In the genomic region with DNA sequence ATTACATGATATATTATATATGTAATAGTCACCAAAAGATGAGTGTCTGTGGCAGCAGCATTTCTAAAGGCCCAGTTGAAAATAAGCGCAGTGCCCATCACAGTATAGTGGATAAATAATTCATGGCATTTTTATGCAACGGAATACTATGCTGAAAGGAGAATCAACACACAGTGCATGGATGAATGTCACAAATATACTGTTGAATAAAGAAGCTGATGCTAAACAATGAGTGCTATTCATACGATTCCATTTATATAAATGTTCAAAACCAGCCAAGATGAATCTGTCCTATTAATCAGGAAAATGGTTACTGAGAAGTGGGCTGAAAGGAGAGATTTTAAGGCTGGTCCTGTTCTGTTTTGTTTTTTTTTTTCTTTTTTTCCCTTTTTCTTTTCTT, we compare ENCODE assay signal across 34 cellular contexts.
"Had no signal": no experiment of that assay in that cellular context is flagged by ENCODE, and none has a peak within 500 bp of the region (broad histone marks: within the 10 kb centered on the region; RNA-seq: fewer than 3 reads in every experiment).

No MANE protein-coding gene starts in this region.

- H3K4me3 ChIP-seq: MG63 had no signal

- DNase-seq: Karpas-422, Kasumi-1, MG63, MM.1S, MV-4-11, NCI-H1048, NCI-H1092, NCI-H1092 treated with DMSO at 0.1 percent for 48 hours, NCI-H1105, NCI-H1105 treated with DMSO at 0.1 percent for 48 hours, NCI-H1417, NCI-H1417 treated with DMSO at 0.1 percent for 48 hours, NCI-H1436, NCI-H1436 treated with DMSO at 0.1 percent for 48 hours, NCI-H146, NCI-H1694, NCI-H1694 treated with DMSO at 0.1 percent for 48 hours, NCI-H187, NCI-H187 treated with DMSO at 0.1 percent for 48 hours, NCI-H1930, NCI-H2029, NCI-H2029 treated with DMSO at 0.1 percent for 48 hours, NCI-H2081, NCI-H2081 treated with DMSO at 0.1 percent for 48 hours, NCI-H2107, NCI-H2171, NCI-H2171 treated with DMSO at 0.1 percent for 48 hours, NCI-H2227 treated with DMSO at 0.1 percent for 48 hours, NCI-H226, NCI-H345, NCI-H446, NCI-H446 treated with DMSO at 0.1 percent for 48 hours, NCI-H510A had no signal

- H3K9me3 ChIP-seq: MG63 had no signal

- H3K36me3 ChIP-seq: MG63 had no signal

- H3K27me3 ChIP-seq: MG63 had no signal

- H3K27ac ChIP-seq: KMS-11 had no signal
